In genomic region chr13:46622013-46622917, GRCh38 we compare ENCODE assay signal across 14 cellular contexts.
DNase-seq lines count a peak whose midpoint lies in the region; ATAC-seq and TF ChIP-seq lines count a peak whose summit lies in the region.
"Had no signal": no experiment of that assay in that cellular context is flagged by ENCODE, and none has a peak within 500 bp of the region (broad histone marks: within the 10 kb centered on the region; RNA-seq: fewer than 3 reads in every experiment).

No MANE protein-coding gene starts in this region.

- H3K4me3 ChIP-seq in breast epithelium: no peak overlapping the region
- H3K4me3 ChIP-seq in muscle layer of duodenum (ENCODE audit: low read depth in 1 of 2, low read length in 2 of 2): peak overlapping the region in 1 of 2 donors; percentile 9
- peak overlapping the region in 2 of 59 donors; percentile 14 to 36 for H3K4me3 ChIP-seq in dorsolateral prefrontal cortex
- H3K4me3 ChIP-seq: BLaER1 treated with 17β-estradiol and CSF1 and Interleukin-3, amounts not matched to agents 10 nM and 100 nM; gastrocnemius medialis; lung; ovary had no signal

- ATAC-seq in left colon (no peak), HG03045 (IDR thresholded peaks at IDR 0.05; ENCODE audit: unreplicated experiment) (no peak)

- no peak for TF ChIP-seq POLR2A in breast epithelium (IDR thresholded peaks at IDR 0.05)

- H3K4me1 ChIP-seq in breast epithelium (no peaks in the 10 kb centered on the region), muscle layer of duodenum (ENCODE audit: control insufficient read depth in 1 of 2, insufficient read depth in 2 of 2, low read length in 2 of 2) (peaks cover 21 to 59% of the 10 kb centered on the region in 2 donors)

- H3K27me3 ChIP-seq in breast epithelium (no peaks in the 10 kb centered on the region), muscle layer of duodenum (ENCODE audit: low read depth, low read length) (no peaks in the 10 kb centered on the region), dorsolateral prefrontal cortex (no peaks in the 10 kb centered on the region)
- H3K27me3 ChIP-seq: BLaER1 treated with 17β-estradiol and CSF1 and Interleukin-3, amounts not matched to agents 10 nM and 100 nM; gastrocnemius medialis; ovary had no signal

- in situ Hi-C loops in Caki2 (cut with HindIII; ENCODE audit: low pct_unique_long_range_greater_than_20kb, low sequenced_read_pairs): no loop called here

- H3K36me3 ChIP-seq in breast epithelium (no peaks in the 10 kb centered on the region), muscle layer of duodenum (ENCODE audit: control insufficient read depth in 1 of 2, insufficient read depth in 2 of 2, low read length in 2 of 2) (no peaks in the 10 kb centered on the region)
- H3K36me3 ChIP-seq: gastrocnemius medialis, ovary had no signal

- intact Hi-C loops in breast epithelium (cut with DNase I; ENCODE audit: low total_unique reads) (no loop called here), left colon (cut with DNase I, micrococcal nuclease) (no loop called here), dorsolateral prefrontal cortex (cut with DNase I) (no loop called here)

- no peak for TF ChIP-seq CTCF in breast epithelium (IDR thresholded peaks at IDR 0.05)
- no peak for TF ChIP-seq CTCF in dorsolateral prefrontal cortex (IDR thresholded peaks at IDR 0.05 in 54 of 56, conservative IDR thresholded peaks at IDR 0.05 in 2 of 56; ENCODE audit: low read depth in 1 of 56, partially characterized antibody in 56 of 56)

- DNase-seq in Caki2 (ENCODE audit: low read depth) (peak; percentile 60), NCI-H1436 (lab: John Stamatoyannopoulos, UW) (peak; percentile 20), breast epithelium (ENCODE audit: low spot score in 2 of 2) (no peak), glomerular visceral epithelial cell (ENCODE audit: extremely low spot score) (no peak), left colon (no peak), dorsolateral prefrontal cortex (no peak)
- DNase-seq: activated T-cell treated with anti-CD3 and anti-CD28 coated beads for 4 hours; stimulated activated naive CD4-positive, alpha-beta T cell treated with Interleukin-2 at 50 U/mL for 16 hours had no signal

- H3K27ac ChIP-seq in breast epithelium (peak overlapping the region; percentile 10 to 27), muscle layer of duodenum (ENCODE audit: low read length) (peak overlapping the region; percentile 53), dorsolateral prefrontal cortex (peak overlapping the region in 9 of 59 donors; percentile 1 to 57 (median 26))
- H3K27ac ChIP-seq: BLaER1 treated with 17β-estradiol and CSF1 and Interleukin-3, amounts not matched to agents 10 nM and 100 nM; gastrocnemius medialis; ovary had no signal

- no peaks in the 10 kb centered on the region for H3K9me3 ChIP-seq in breast epithelium
- H3K9me3 ChIP-seq in muscle layer of duodenum (ENCODE audit: control insufficient read depth in 1 of 2, low read length in 2 of 2): no peaks in the 10 kb centered on the region
- H3K9me3 ChIP-seq: gastrocnemius medialis, ovary had no signal

Comparison
In these comparisons a context has a peak if more than half of its experiments do, and no peak if none do; other contexts are left out.
1. DNase-seq: peak in Caki2 (single experiment) and NCI-H1436 (single experiment); none in breast epithelium (0 of 2), glomerular visceral epithelial cell (single experiment), left colon (0 of 2) and dorsolateral prefrontal cortex (0 of 10).